19 cellular contexts compared by ENCODE assay signal in genomic region chr10:78751716-78752115, GRCh38.
DNase-seq lines count a peak whose midpoint lies in the region; ATAC-seq and TF ChIP-seq lines count a peak whose summit lies in the region.
"Had no signal": no experiment of that assay in that cellular context is flagged by ENCODE, and none has a peak within 500 bp of the region (broad histone marks: within the 10 kb centered on the region; RNA-seq: fewer than 3 reads in every experiment).

No MANE protein-coding gene starts in this region.

- H3K9me3 Mint-ChIP-seq in type B pancreatic cell = peaks cover 4% of the 10 kb centered on the region
- H3K9me3 Mint-ChIP-seq: CD4-positive, alpha-beta T cell; CD8-positive, alpha-beta T cell had no signal

- ATAC-seq in IMR-90 (ENCODE audit: low read depth) = no peak
- ATAC-seq in left lobe of liver = no peak
- ATAC-seq in GM18511 (IDR thresholded peaks at IDR 0.05; ENCODE audit: unreplicated experiment) = no peak
- ATAC-seq: CD8-positive, alpha-beta T cell; GM12878 had no signal

- H3K56ac ChIP-seq in IMR-90 (ENCODE audit: extremely low read depth, insufficient read depth, low read length) = no peak overlapping the region

- H3K4me2 ChIP-seq in IMR-90 (ENCODE audit: low read depth, low read length) = no peak overlapping the region
- H3K4me2 ChIP-seq: BLaER1 had no signal

- H3K4me3 ChIP-seq in IMR-90 (ENCODE audit: insufficient read depth, low read depth, low read length) (no peak overlapping the region), MG63 (no peak overlapping the region), suprapubic skin (no peak overlapping the region)
- H3K4me3 ChIP-seq: BLaER1, GM12878 had no signal

- H3K27me3 ChIP-seq in IMR-90 (ENCODE audit: control insufficient read depth, insufficient read depth, low read length) (peaks cover 6% of the 10 kb centered on the region), MG63 (no peaks in the 10 kb centered on the region), suprapubic skin (no peaks in the 10 kb centered on the region)
- H3K27me3 ChIP-seq: BE2C had no signal

- peaks cover 59% of the 10 kb centered on the region for H3K4me1 Mint-ChIP-seq in type B pancreatic cell (ENCODE audit: unreplicated experiment)

- no peaks in the 10 kb centered on the region for H3K36me3 Mint-ChIP-seq in type B pancreatic cell
- H3K36me3 Mint-ChIP-seq: CD8-positive, alpha-beta T cell had no signal

- intact Hi-C loops in IMR-90 (cut with micrococcal nuclease) (loop anchor here (10.0 kb wide), 1 partner anchor 707 kb away; no protein-coding TSS in a partner anchor), posterior vena cava (cut with DNase I) (no loop called here)

- H2AFZ ChIP-seq in IMR-90 (replicated peaks; ENCODE audit: low read length, poor library complexity) = peak overlapping the region; percentile 55

- DNase-seq in IMR-90 (no peak), posterior vena cava (ENCODE audit: low spot score) (peak; percentile 58), type B pancreatic cell (ENCODE audit: extremely low spot score, unreplicated experiment) (no peak), left lobe of liver (ENCODE audit: low spot score) (no peak), MG63 (no peak), suprapubic skin (ENCODE audit: low spot score in 2 of 2) (no peak)
- DNase-seq: 8988T; ACHN; BE2C; Caco-2; Calu3; CD4-positive, alpha-beta T cell; CD8-positive, alpha-beta T cell; DMS79 treated with DMSO at 0.1 percent for 48 hours; GF-D8 had no signal

- dilution Hi-C loops in IMR-90 (cut with HindIII; ENCODE audit: low sequenced_read_pairs, unreplicated experiment) = no loop called here

- CTCF ChIA-PET in IMR-90 (lab: Yijun Ruan, JAX) = no interaction called here

- WGBS in IMR-90 (ENCODE audit: extremely low coverage in 2 of 2, insufficient read length in 1 of 2), 2 experiments = no CpG with 5 or more reads among the region's 9 CpGs
- 89% methylated on average over 9 of the region's 9 CpGs for WGBS in suprapubic skin

- H2AK5ac ChIP-seq in IMR-90 (ENCODE audit: low read depth, low read length) = no peak overlapping the region

- no peak overlapping the region for H2AK9ac ChIP-seq in IMR-90 (replicated peaks; ENCODE audit: low read depth, low read length, poor library complexity)

- no peak overlapping the region for H3K23ac ChIP-seq in IMR-90 (ENCODE audit: low read depth, low read length)

- no peak overlapping the region for H4K8ac ChIP-seq in IMR-90 (ENCODE audit: low read depth in 2 of 2, low read length in 2 of 2)

- no TSS peak for BruUV-seq in IMR-90 (replicated peaks; lab: Mats Ljungman, UMichigan)

- H3K4ac ChIP-seq in IMR-90 (ENCODE audit: low read depth, low read length) = no peak overlapping the region

- H3K27me3 Mint-ChIP-seq in type B pancreatic cell = no peaks in the 10 kb centered on the region

- no peak overlapping the region for H2BK5ac ChIP-seq in IMR-90 (ENCODE audit: low read depth, low read length, poor library complexity, severe bottlenecking)

- H3K27ac Mint-ChIP-seq in type B pancreatic cell = peak overlapping the region; percentile 4
- H3K27ac Mint-ChIP-seq: CD4-positive, alpha-beta T cell; CD8-positive, alpha-beta T cell had no signal

- POLR2A ChIA-PET in IMR-90 (lab: Charles Lee; ENCODE audit: unreplicated experiment) = no interaction called here

- peaks cover 6% of the 10 kb centered on the region for H3K9me1 ChIP-seq in IMR-90 (ENCODE audit: insufficient read depth, low read length)

- no peak overlapping the region for H3K27ac ChIP-seq in IMR-90 (ENCODE audit: insufficient read depth, low read length)
- H3K27ac ChIP-seq in suprapubic skin = no peak overlapping the region
- H3K27ac ChIP-seq: BLaER1, C4-2B had no signal

- H3K9ac ChIP-seq in IMR-90 (ENCODE audit: low read depth, low read length) = no peak overlapping the region
- H3K9ac ChIP-seq: BLaER1 had no signal

- H3K4me1 ChIP-seq in IMR-90 (ENCODE audit: control insufficient read depth, insufficient read depth, low read length) (peaks cover 17% of the 10 kb centered on the region), suprapubic skin (peaks cover 8% of the 10 kb centered on the region)

- no peak overlapping the region for H2BK15ac ChIP-seq in IMR-90 (ENCODE audit: low read depth, low read length)

- no peak for TF ChIP-seq EP300 in suprapubic skin (IDR thresholded peaks at IDR 0.05)

- H3K79me1 ChIP-seq in IMR-90 (ENCODE audit: low read depth in 1 of 2, low read length in 2 of 2) = no peaks in the 10 kb centered on the region

- H3K18ac ChIP-seq in IMR-90 (ENCODE audit: low read depth, low read length) = no peak overlapping the region

- H4K20me1 ChIP-seq in IMR-90 (ENCODE audit: insufficient read depth, low read length) = no peaks in the 10 kb centered on the region

- H3K14ac ChIP-seq in IMR-90 (replicated peaks; ENCODE audit: low read depth, low read length) = no peak overlapping the region

- in situ Hi-C loops in IMR-90 (cut with MboI; ENCODE audit: low sequenced_read_pairs) = no loop called here

- H4K91ac ChIP-seq in IMR-90 (ENCODE audit: insufficient read depth, low read depth, low read length) = no peak overlapping the region

- no peak overlapping the region for H2BK20ac ChIP-seq in IMR-90 (ENCODE audit: low read depth, low read length)

- TF ChIP-seq POLR2A in IMR-90 (IDR thresholded peaks at IDR 0.05; ENCODE audit: low read depth, low read length) (no peak), suprapubic skin (IDR thresholded peaks at IDR 0.05) (no peak)

- H3K36me3 ChIP-seq in IMR-90 (ENCODE audit: control insufficient read depth, insufficient read depth, low read length) (no peaks in the 10 kb centered on the region), MG63 (no peaks in the 10 kb centered on the region), suprapubic skin (no peaks in the 10 kb centered on the region)
- H3K36me3 ChIP-seq: BE2C, BLaER1 had no signal

- H3K9me3 ChIP-seq in IMR-90 (ENCODE audit: control insufficient read depth, insufficient read depth, low read length) (no peaks in the 10 kb centered on the region), MG63 (0 out of 2 replicates have a peak, but pooled peaks cover 2% of the 10 kb centered on the region), suprapubic skin (no peaks in the 10 kb centered on the region)
- H3K9me3 ChIP-seq: BE2C, BLaER1, Caco-2 had no signal

- TF ChIP-seq CTCF in IMR-90 (conservative IDR thresholded peaks at IDR 0.05; ENCODE audit: low read depth, low read length) = no peak
- TF ChIP-seq CTCF in type B pancreatic cell (conservative IDR thresholded peaks at IDR 0.05) = no peak
- no peak for TF ChIP-seq CTCF in suprapubic skin (IDR thresholded peaks at IDR 0.05)

- no peak overlapping the region for H3K4me3 Mint-ChIP-seq in type B pancreatic cell
- H3K4me3 Mint-ChIP-seq: CD4-positive, alpha-beta T cell; CD8-positive, alpha-beta T cell had no signal

- H2BK120ac ChIP-seq in IMR-90 (ENCODE audit: low read depth, low read length) = no peak overlapping the region

- TF ChIP-seq RAD21 in IMR-90 (IDR thresholded peaks at IDR 0.05; ENCODE audit: low read length) = no peak

- H4K5ac ChIP-seq in IMR-90 (ENCODE audit: low read depth, low read length) = no peak overlapping the region

TF ChIP-seq in IMR-90, 13 proteins besides CTCF, POLR2A, EP300 and RAD21:
- TF ChIP-seq FOS (IDR thresholded peaks at IDR 0.05; ENCODE audit: low read depth, low read length) (no peak), RFX5 (IDR thresholded peaks at IDR 0.05; ENCODE audit: low read depth, low read length) (no peak), CEBPB (IDR thresholded peaks at IDR 0.05; ENCODE audit: low read depth, low read length) (no peak), CHD1 (IDR thresholded peaks at IDR 0.05; ENCODE audit: low read depth, low read length) (no peak), MAFK (IDR thresholded peaks at IDR 0.05; ENCODE audit: low read depth, low read length) (no peak), SMC3 (IDR thresholded peaks at IDR 0.05; ENCODE audit: low read depth, low read length) (no peak), NFE2L2 (IDR thresholded peaks at IDR 0.05; ENCODE audit: low read depth, low read length) (no peak), MAZ (IDR thresholded peaks at IDR 0.05; ENCODE audit: borderline replicate concordance, low read depth, low read length) (no peak), BHLHE40 (IDR thresholded peaks at IDR 0.05; ENCODE audit: low read depth, low read length) (no peak), RCOR1 (IDR thresholded peaks at IDR 0.05; ENCODE audit: insufficient replicate concordance, low read length) (no peak)
